In genomic region chr12:131829351-131829794, GRCh38 we compare ENCODE assay signal across 8 cellular contexts. TPM values are rescaled to one million over a fixed set of nuclear protein-coding genes. Genes with fewer than 3 reads are reported as not detected.
DNase-seq lines count a peak whose midpoint lies in the region; ATAC-seq, FAIRE-seq and TF ChIP-seq lines count a peak whose summit lies in the region.

No MANE protein-coding gene starts in this region.

- no peaks in the 10 kb centered on the region for H3K36me3 Mint-ChIP-seq in IgD-negative memory B cell

- H3K27me3 Mint-ChIP-seq in IgD-negative memory B cell, result peaks cover 33% of the 10 kb centered on the region

- peaks cover 0 to 2% of the 10 kb centered on the region in 2 donors for H3K9me3 ChIP-seq in breast epithelium
- peaks cover 0 to 3% of the 10 kb centered on the region in 2 donors for H3K9me3 ChIP-seq in lung (ENCODE audit: control insufficient read depth in 2 of 2, insufficient read depth in 1 of 2, low read length in 1 of 2)
- H3K9me3 ChIP-seq in uterus, result no peaks in the 10 kb centered on the region
- no peaks in the 10 kb centered on the region for H3K9me3 ChIP-seq in kidney (ENCODE audit: control insufficient read depth in 1 of 2, low read length in 2 of 2)

- H3K4me3 ChIP-seq in AG10803 (ENCODE audit: low read length) (peak overlapping the region; percentile 76), breast epithelium (peak overlapping the region; percentile 56 to 83 (median 59)), lung (peak overlapping the region; percentile 0), uterus (peak overlapping the region; percentile 36 to 50), kidney (ENCODE audit: low read length in 2 of 2) (no peak overlapping the region)

- TF ChIP-seq POLR2A in breast epithelium (IDR thresholded peaks at IDR 0.05), result no peak
- TF ChIP-seq POLR2A in uterus (IDR thresholded peaks at IDR 0.05), result no peak

- no peak for TF ChIP-seq CTCF in AG10803 (conservative IDR thresholded peaks at IDR 0.05; ENCODE audit: low read length)
- no peak for TF ChIP-seq CTCF in breast epithelium (IDR thresholded peaks at IDR 0.05)
- TF ChIP-seq CTCF in lung (IDR thresholded peaks at IDR 0.05; ENCODE audit: control extremely low read depth, extremely low read depth), result no peak
- TF ChIP-seq CTCF in uterus (IDR thresholded peaks at IDR 0.05), result no peak
- TF ChIP-seq CTCF in kidney (IDR thresholded peaks at IDR 0.05; ENCODE audit: borderline replicate concordance, extremely low read depth, insufficient read depth), result no peak

- no peaks in the 10 kb centered on the region for H3K9me3 Mint-ChIP-seq in IgD-negative memory B cell

- H3K4me1 ChIP-seq in breast epithelium (peaks cover 10 to 16% of the 10 kb centered on the region in 2 donors), lung (ENCODE audit: control insufficient read depth in 2 of 2, insufficient read depth in 2 of 2, low read length in 2 of 2) (peaks cover 2 to 12% of the 10 kb centered on the region in 2 donors), uterus (peaks cover 0 to 14% of the 10 kb centered on the region in 2 donors), kidney (ENCODE audit: control insufficient read depth in 1 of 2, insufficient read depth in 1 of 2, low read depth in 1 of 2, low read length in 2 of 2) (peaks cover 0 to 8% of the 10 kb centered on the region in 2 donors)

- 8 to 10% methylated on average over 28 of the region's 28 CpGs for WGBS in lung, 2 donors

- peak; percentile 1 for ATAC-seq in lung (ENCODE audit: insufficient read depth, low FRiP score)
- ATAC-seq in HG03354 (IDR thresholded peaks at IDR 0.05; ENCODE audit: poor library complexity, severe bottlenecking, unreplicated experiment), result no peak

- H3K27me3 ChIP-seq in breast epithelium (no peaks in the 10 kb centered on the region), lung (ENCODE audit: control insufficient read depth, insufficient read depth) (peaks cover 2% of the 10 kb centered on the region), uterus (peaks cover 0 to 3% of the 10 kb centered on the region in 2 donors)

- H3K36me3 ChIP-seq in breast epithelium (no peaks in the 10 kb centered on the region), lung (ENCODE audit: control insufficient read depth in 2 of 2, insufficient read depth in 2 of 2, low read length in 2 of 2) (no peaks in the 10 kb centered on the region), uterus (no peaks in the 10 kb centered on the region), kidney (ENCODE audit: control insufficient read depth in 1 of 2, insufficient read depth in 2 of 2, low read length in 2 of 2) (no peaks in the 10 kb centered on the region)

- peak overlapping the region in 1 of 2 donors; percentile 91 for H3K27ac ChIP-seq in breast epithelium
- H3K27ac ChIP-seq in lung (ENCODE audit: low read depth in 1 of 2, low read length in 1 of 2), result no peak overlapping the region
- peak overlapping the region; percentile 73 to 76 for H3K27ac ChIP-seq in uterus
- H3K27ac ChIP-seq in kidney (ENCODE audit: low read depth in 2 of 2, low read length in 2 of 2), result no peak overlapping the region

- DNase-seq in AG10803 (ENCODE audit: low read depth), result no peak
- DNase-seq in breast epithelium (ENCODE audit: low spot score in 2 of 2), result no peak
- DNase-seq in lung (ENCODE audit: low spot score), result no peak
- DNase-seq in uterus, result no peak
- no peak for DNase-seq in kidney
- DNase-seq in inferior parietal cortex (ENCODE audit: extremely low spot score), result no peak

- intact Hi-C loops in breast epithelium (cut with DNase I; ENCODE audit: low total_unique reads), result no loop called here
- intact Hi-C loops in uterus (cut with DNase I; ENCODE audit: low total_unique reads), result no loop called here
- intact Hi-C loops in kidney (cut with DNase I), result no loop called here

- H3K9ac ChIP-seq in kidney (ENCODE audit: low read length in 2 of 2), result no peak overlapping the region

- H3K4me3 Mint-ChIP-seq in IgD-negative memory B cell, result peak overlapping the region; percentile 79 to 89 (median 86)

- H3K27ac Mint-ChIP-seq in IgD-negative memory B cell, result peak overlapping the region in 1 of 3 donors; percentile 72

- FAIRE-seq in kidney (lab: Jason Lieb, UNC), result no peak

- peaks cover 0 to 7% (median 0%) of the 10 kb centered on the region in 3 donors for H3K4me1 Mint-ChIP-seq in IgD-negative memory B cell

RNA-seq across cellular contexts. Expression of gene MMP17, which starts 1.2 kb away (rescaled TPM):
- polyA plus RNA-seq in IgD-negative memory B cell, result 3.4 TPM
- 10 to 100 TPM in 1 of 3 donors, 1 to 10 TPM in 2; 2.9 to 18.6 (median 4.7) TPM for total RNA-seq in breast epithelium
- total RNA-seq in lung, result 1 to 10 TPM; 1.7 to 4.6 TPM
- 1 to 10 TPM; 3.3 to 5.6 TPM for polyA plus RNA-seq in lung
- 10 to 100 TPM in 1 of 4 donors, 1 to 10 TPM in 2, under 1 TPM in 1; 0.26 to 17.4 (median 5.0) TPM for total RNA-seq in uterus
- 3.2 TPM for total RNA-seq in kidney
- polyA plus RNA-seq in kidney (ENCODE audit: insufficient read depth, low read depth, low replicate concordance), result 0.82 TPM

Comparison
In these comparisons a context has a peak if more than half of its experiments do, and no peak if none do; other contexts are left out.
1. H3K4me3 ChIP-seq: peak in AG10803 (single experiment), breast epithelium (3 of 3), lung (single experiment) and uterus (2 of 2); none in kidney (0 of 2).
2. H3K27ac ChIP-seq: peak in uterus (2 of 2); none in lung (0 of 2) and kidney (0 of 2).